ENCODE assay signal across 1 cellular context in genomic region chr11:56396047-56396446, GRCh38.
TF ChIP-seq lines count a peak whose summit lies in the region.

No MANE protein-coding gene starts in this region.

TF ChIP-seq in GM23338, 12 proteins besides CTCF, POLR2A, EP300 and RAD21 (continued from another document):
- TF ChIP-seq ZNF462 (CRISPR knock-in tag; IDR thresholded peaks at IDR 0.05) = no peak
- no peak for TF ChIP-seq ETS1 (IDR thresholded peaks at IDR 0.05)
- no peak for TF ChIP-seq EZH2phosphoT487 (IDR thresholded peaks at IDR 0.05; ENCODE audit: unreplicated experiment)
- TF ChIP-seq REST (IDR thresholded peaks at IDR 0.05; ENCODE audit: unreplicated experiment) = no peak
- no peak for TF ChIP-seq POLR2AphosphoS5 (IDR thresholded peaks at IDR 0.05; ENCODE audit: low read depth)
- TF ChIP-seq CREB1 (CRISPR knock-in tag; IDR thresholded peaks at IDR 0.05; ENCODE audit: low read depth) = no peak
- TF ChIP-seq JUNB (IDR thresholded peaks at IDR 0.05; ENCODE audit: unreplicated experiment) = no peak
- no peak for TF ChIP-seq NANOG (IDR thresholded peaks at IDR 0.05; ENCODE audit: borderline replicate concordance)
- TF ChIP-seq ZNF114 (CRISPR knock-in tag; IDR thresholded peaks at IDR 0.05) = no peak
- TF ChIP-seq ZNF331 (CRISPR knock-in tag; IDR thresholded peaks at IDR 0.05; ENCODE audit: low read depth) = no peak
TF ChIP-seq in GM23338: peak in this region for 0.
